ENCODE assay signal across 19 cellular contexts in genomic region chr3:186073641-186074040, GRCh38.
"Had no signal": no experiment of that assay in that cellular context is flagged by ENCODE, and none has a peak within 500 bp of the region (broad histone marks: within the 10 kb centered on the region; RNA-seq: fewer than 3 reads in every experiment).

No MANE protein-coding gene starts in this region.

- H3K4me3 ChIP-seq: hepatocyte, lung, psoas muscle, right lobe of liver, tibial artery, upper lobe of right lung, vagina had no signal

- H3K36me3 ChIP-seq: right lobe of liver, tibial artery, vagina had no signal

- DNase-seq: effector memory CD4-positive, alpha-beta T cell; foreskin melanocyte; head of caudate nucleus; left colon; left ventricle myocardium superior; mesenchymal stem cell; naive B cell; psoas muscle; retina; right lobe of liver; stimulated activated CD4-positive, alpha-beta T cell treated with anti-CD3 and anti-CD28 coated beads, Interleukin-4, amount 100 ng/mL, for 1 hour; stimulated activated CD8-positive, alpha-beta memory T cell treated with anti-CD3 and anti-CD28 coated beads, Interleukin-4, amount 100 ng/mL, for 48 hours; tibial artery; upper lobe of right lung had no signal

- ATAC-seq: esophagus mucosa; left colon; left ventricle myocardium superior; psoas muscle; right lobe of liver; stimulated activated effector memory CD8-positive, alpha-beta T cell treated with anti-CD3 and anti-CD28 coated beads, Interleukin-12 subunit alpha, Interleukin-12 subunit beta, amount 100 ng/mL, for 72 hours; upper lobe of right lung had no signal

- H3K9me3 ChIP-seq: psoas muscle, right lobe of liver, tibial artery, upper lobe of right lung had no signal

- H3K27me3 ChIP-seq: hepatocyte, right lobe of liver, tibial artery, upper lobe of right lung, vagina had no signal
